In the genomic region with DNA sequence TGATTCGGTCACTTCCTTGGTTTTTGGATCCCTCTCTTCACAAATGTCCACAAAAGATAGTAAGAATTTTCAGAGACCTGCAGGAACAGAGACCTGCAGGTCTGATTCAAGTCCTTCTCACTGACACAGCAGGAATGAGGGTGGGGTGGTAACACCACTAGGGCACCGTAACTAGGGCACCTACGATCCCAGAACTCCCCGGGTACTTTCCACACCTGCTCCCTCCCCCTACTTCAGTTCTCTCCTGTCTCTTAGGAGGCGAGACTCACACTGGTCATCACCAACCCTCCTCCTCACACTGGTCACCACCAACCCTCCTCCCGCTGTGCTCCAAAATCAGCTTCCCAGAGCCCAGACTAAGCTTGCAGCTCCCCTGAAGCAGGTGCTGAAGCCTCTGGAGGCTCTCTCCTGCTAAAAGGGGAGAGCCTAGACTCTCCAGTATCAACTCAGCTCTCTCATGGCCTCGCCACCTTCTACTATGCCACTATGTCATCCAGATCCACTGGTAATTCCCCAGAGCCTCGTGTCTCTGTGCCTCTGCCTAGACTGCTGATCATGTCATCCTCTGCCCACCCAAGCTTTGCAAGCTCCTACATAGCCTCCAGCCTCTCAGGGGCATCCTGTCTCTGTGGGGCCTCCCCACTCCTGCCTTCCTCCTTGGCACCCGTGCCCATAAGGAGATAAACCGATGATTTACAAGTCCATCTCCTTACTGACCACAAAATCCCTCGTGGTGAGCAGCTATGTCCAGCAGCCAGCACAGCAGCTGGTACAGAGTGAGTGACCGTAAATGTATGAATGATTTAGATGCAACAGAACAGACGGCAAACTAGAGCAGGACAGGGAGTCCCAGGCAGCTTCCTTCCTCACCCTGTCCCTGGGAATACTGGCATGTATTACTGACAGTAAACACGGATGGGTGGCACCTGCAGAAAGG, we compare ENCODE assay signal across 20 cellular contexts.
DNase-seq lines count a peak whose midpoint lies in the region; ATAC-seq and TF ChIP-seq lines count a peak whose summit lies in the region.
"Had no signal": no experiment of that assay in that cellular context is flagged by ENCODE, and none has a peak within 500 bp of the region (broad histone marks: within the 10 kb centered on the region; RNA-seq: fewer than 3 reads in every experiment).

No MANE protein-coding gene starts in this region.

- no peak overlapping the region for H3K4me2 ChIP-seq in hepatocyte

- H3K27ac Mint-ChIP-seq in activated CD4-positive, alpha-beta T cell treated with anti-CD3 and anti-CD28 coated beads for 36 hours = peak overlapping the region; percentile 43
- H3K27ac Mint-ChIP-seq in activated CD4-positive, alpha-beta memory T cell treated with anti-CD3 and anti-CD28 coated beads, Interleukin-2, amount 10 ng/mL, durations not matched to agents 7 days and 5 days = peak overlapping the region; percentile 48
- H3K27ac Mint-ChIP-seq in stimulated activated memory B cell treated with anti-CD40 and anti-IgM and Interleukin-4, amounts not matched to agents 10 μg/mL and 1 μg/mL and 100 μg/mL, for 72 hours = peak overlapping the region; percentile 33
- H3K27ac Mint-ChIP-seq: endodermal cell had no signal

- H4K20me1 ChIP-seq in hepatocyte (ENCODE audit: insufficient read depth, poor library complexity, severe bottlenecking) = no peaks in the 10 kb centered on the region

- no peaks in the 10 kb centered on the region for H3K27me3 ChIP-seq in hepatocyte
- H3K27me3 ChIP-seq: BE2C, heart left ventricle, right atrium auricular region had no signal

- no peaks in the 10 kb centered on the region for H3K9me2 ChIP-seq in hepatocyte (replicated peaks; ENCODE audit: insufficient read depth)

- POLR2A ChIA-PET in activated CD4-positive, alpha-beta T cell treated with anti-CD3 and anti-CD28 coated beads for 36 hours (lab: Charles Lee) = interaction anchor here (0.7 kb wide), 1 partner anchor 85 kb away, joined by 3 read pairs; no protein-coding TSS in a partner anchor
- POLR2A ChIA-PET in activated CD4-positive, alpha-beta memory T cell treated with anti-CD3 and anti-CD28 coated beads, Interleukin-2, amount 10 ng/mL, durations not matched to agents 7 days and 5 days (lab: Charles Lee) = no interaction called here

- WGBS in hepatocyte (ENCODE audit: low lambda C conversion rate, missing lambda C conversion rate) = 98% methylated on average over 14 of the region's 14 CpGs

- peaks cover 74% of the 10 kb centered on the region for H3K36me3 Mint-ChIP-seq in activated CD4-positive, alpha-beta T cell treated with anti-CD3 and anti-CD28 coated beads for 36 hours (ENCODE audit: low read depth)
- H3K36me3 Mint-ChIP-seq in activated CD4-positive, alpha-beta memory T cell treated with anti-CD3 and anti-CD28 coated beads, Interleukin-2, amount 10 ng/mL, durations not matched to agents 7 days and 5 days (ENCODE audit: low read depth) = peaks cover 85% of the 10 kb centered on the region
- H3K36me3 Mint-ChIP-seq in stimulated activated memory B cell treated with anti-CD40 and anti-IgM and Interleukin-4, amounts not matched to agents 10 μg/mL and 1 μg/mL and 100 μg/mL, for 72 hours = peaks cover 73% of the 10 kb centered on the region

- intact Hi-C loops in activated CD4-positive, alpha-beta T cell treated with anti-CD3 and anti-CD28 coated beads for 36 hours (cut with DNase I, micrococcal nuclease) = no loop called here

- H3K4me3 Mint-ChIP-seq in activated CD4-positive, alpha-beta T cell treated with anti-CD3 and anti-CD28 coated beads for 36 hours = no peak overlapping the region
- H3K4me3 Mint-ChIP-seq in activated CD4-positive, alpha-beta memory T cell treated with anti-CD3 and anti-CD28 coated beads, Interleukin-2, amount 10 ng/mL, durations not matched to agents 7 days and 5 days = no peak overlapping the region
- H3K4me3 Mint-ChIP-seq in stimulated activated memory B cell treated with anti-CD40 and anti-IgM and Interleukin-4, amounts not matched to agents 10 μg/mL and 1 μg/mL and 100 μg/mL, for 72 hours = no peak overlapping the region
- H3K4me3 Mint-ChIP-seq: endodermal cell had no signal

- ATAC-seq in activated CD4-positive, alpha-beta T cell treated with anti-CD3 and anti-CD28 coated beads for 36 hours = peak; percentile 26
- no peak for ATAC-seq in stimulated activated memory B cell treated with anti-CD40 and anti-IgM and Interleukin-4, amounts not matched to agents 10 μg/mL and 1 μg/mL and 100 μg/mL, for 72 hours
- ATAC-seq: heart left ventricle, mucosa of descending colon had no signal

- no peaks in the 10 kb centered on the region for H3K9me3 Mint-ChIP-seq in activated CD4-positive, alpha-beta T cell treated with anti-CD3 and anti-CD28 coated beads for 36 hours (ENCODE audit: low read depth)
- H3K9me3 Mint-ChIP-seq in activated CD4-positive, alpha-beta memory T cell treated with anti-CD3 and anti-CD28 coated beads, Interleukin-2, amount 10 ng/mL, durations not matched to agents 7 days and 5 days = no peaks in the 10 kb centered on the region
- H3K9me3 Mint-ChIP-seq in stimulated activated memory B cell treated with anti-CD40 and anti-IgM and Interleukin-4, amounts not matched to agents 10 μg/mL and 1 μg/mL and 100 μg/mL, for 72 hours = no peaks in the 10 kb centered on the region
- H3K9me3 Mint-ChIP-seq: endodermal cell had no signal

- CTCF ChIA-PET in activated CD4-positive, alpha-beta T cell treated with anti-CD3 and anti-CD28 coated beads for 36 hours (lab: Charles Lee) = no interaction called here
- CTCF ChIA-PET in activated CD4-positive, alpha-beta memory T cell treated with anti-CD3 and anti-CD28 coated beads, Interleukin-2, amount 10 ng/mL, durations not matched to agents 7 days and 5 days (lab: Charles Lee) = interaction anchor here (1.2 kb wide), 1 partner anchor 88 kb away, joined by 3 read pairs; no protein-coding TSS in a partner anchor

- H3K27me3 Mint-ChIP-seq in activated CD4-positive, alpha-beta T cell treated with anti-CD3 and anti-CD28 coated beads for 36 hours = no peaks in the 10 kb centered on the region
- no peaks in the 10 kb centered on the region for H3K27me3 Mint-ChIP-seq in activated CD4-positive, alpha-beta memory T cell treated with anti-CD3 and anti-CD28 coated beads, Interleukin-2, amount 10 ng/mL, durations not matched to agents 7 days and 5 days
- no peaks in the 10 kb centered on the region for H3K27me3 Mint-ChIP-seq in stimulated activated memory B cell treated with anti-CD40 and anti-IgM and Interleukin-4, amounts not matched to agents 10 μg/mL and 1 μg/mL and 100 μg/mL, for 72 hours

- no peak overlapping the region for H3K27ac ChIP-seq in hepatocyte
- H3K27ac ChIP-seq: GM23248, heart left ventricle, right atrium auricular region had no signal

- H3K4me1 Mint-ChIP-seq in activated CD4-positive, alpha-beta T cell treated with anti-CD3 and anti-CD28 coated beads for 36 hours = peaks cover 5% of the 10 kb centered on the region
- peaks cover 5% of the 10 kb centered on the region for H3K4me1 Mint-ChIP-seq in activated CD4-positive, alpha-beta memory T cell treated with anti-CD3 and anti-CD28 coated beads, Interleukin-2, amount 10 ng/mL, durations not matched to agents 7 days and 5 days
- peaks cover 35% of the 10 kb centered on the region for H3K4me1 Mint-ChIP-seq in stimulated activated memory B cell treated with anti-CD40 and anti-IgM and Interleukin-4, amounts not matched to agents 10 μg/mL and 1 μg/mL and 100 μg/mL, for 72 hours

- H3K79me2 ChIP-seq in hepatocyte = no peaks in the 10 kb centered on the region

- no peaks in the 10 kb centered on the region for H3K9me3 ChIP-seq in hepatocyte (ENCODE audit: low read depth)
- H3K9me3 ChIP-seq: BE2C, heart left ventricle, mucosa of descending colon, right atrium auricular region had no signal

- H2AFZ ChIP-seq in hepatocyte = no peak overlapping the region
- H2AFZ ChIP-seq: GM23248 had no signal

- no peaks in the 10 kb centered on the region for H3K4me1 ChIP-seq in hepatocyte (ENCODE audit: insufficient read depth)
- H3K4me1 ChIP-seq: BE2C had no signal

- DNase-seq in activated CD4-positive, alpha-beta T cell treated with anti-CD3 and anti-CD28 coated beads for 36 hours = no peak
- DNase-seq in activated CD4-positive, alpha-beta T cell treated with anti-CD3 and anti-CD28 coated beads, Interleukin-2, amount 50 U/mL, for 1 hour = no peak
- DNase-seq in activated CD4-positive, alpha-beta memory T cell treated with anti-CD3 and anti-CD28 coated beads, Interleukin-2, amount 10 ng/mL, durations not matched to agents 7 days and 5 days = no peak
- DNase-seq in glomerular visceral epithelial cell (ENCODE audit: extremely low spot score) = peak; percentile 4
- DNase-seq in amniotic stem cell (lab: John Stamatoyannopoulos, UW) = no peak
- no peak for DNase-seq in AG08395 (ENCODE audit: low spot score)
- no peak for DNase-seq in hepatocyte (ENCODE audit: low spot score)
- DNase-seq: 8988T; activated effector memory CD4-positive, alpha-beta T cell treated with Interleukin-2 at 50 U/mL for 16 hours; BE2C; endodermal cell; GM23248; heart left ventricle; Karpas-422; mucosa of descending colon; NCI-H1092 treated with DMSO at 0.1 percent for 48 hours; SW 1271; trophoblast cell had no signal

- TF ChIP-seq CTCF in hepatocyte (IDR thresholded peaks at IDR 0.05; ENCODE audit: poor library complexity) = no peak

- H3K36me3 ChIP-seq in hepatocyte (replicated peaks; ENCODE audit: insufficient read depth, low read depth) = no peaks in the 10 kb centered on the region

- no peak overlapping the region for H3K4me3 ChIP-seq in hepatocyte
- H3K4me3 ChIP-seq: GM23248, heart left ventricle, mucosa of descending colon, right atrium auricular region had no signal
